ENCODE assay signal across 22 cellular contexts in genomic region chr2:166373105-166373504, GRCh38. TPM values are rescaled to one million over a fixed set of nuclear protein-coding genes. Genes with fewer than 3 reads are reported as not detected.
DNase-seq lines count a peak whose midpoint lies in the region; ATAC-seq, FAIRE-seq and TF ChIP-seq lines count a peak whose summit lies in the region.
"Had no signal": no experiment of that assay in that cellular context is flagged by ENCODE, and none has a peak within 500 bp of the region (broad histone marks: within the 10 kb centered on the region; RNA-seq: fewer than 3 reads in every experiment).

No MANE protein-coding gene starts in this region.

- H3K27me3 ChIP-seq in astrocyte (ENCODE audit: insufficient read depth, low read length): no peaks in the 10 kb centered on the region
- peaks cover 25% of the 10 kb centered on the region for H3K27me3 ChIP-seq in neutrophil
- H3K27me3 ChIP-seq: right atrium auricular region had no signal

- H3K4me3 ChIP-seq in astrocyte (ENCODE audit: insufficient read depth, low read depth, low read length) (no peak overlapping the region), neutrophil (ENCODE audit: low read depth in 1 of 2, low read length in 1 of 2) (no peak overlapping the region)
- H3K4me3 ChIP-seq: cardiac muscle cell, dorsolateral prefrontal cortex, right atrium auricular region had no signal

- ATAC-seq in HG03460 (IDR thresholded peaks at IDR 0.05; ENCODE audit: unreplicated experiment): no peak
- ATAC-seq: activated CD4-positive, CD25-positive, alpha-beta regulatory T cell treated with anti-CD3 and anti-CD28 coated beads, Interleukin-2, amount 50 U/mL, for 24 hours; left ventricle myocardium superior; Right ventricle myocardium inferior had no signal

- H3K9me3 ChIP-seq in astrocyte (ENCODE audit: insufficient read depth, low read depth, low read length) (no peaks in the 10 kb centered on the region), neutrophil (no peaks in the 10 kb centered on the region)
- H3K9me3 ChIP-seq: right atrium auricular region had no signal

- no peak overlapping the region for H3K9ac ChIP-seq in astrocyte (ENCODE audit: low read length)

- peaks cover 6% of the 10 kb centered on the region for H3K79me2 ChIP-seq in astrocyte (ENCODE audit: insufficient read depth, low read length)

- H3K36me3 Mint-ChIP-seq in astrocyte (ENCODE audit: low read depth, unreplicated experiment): no peaks in the 10 kb centered on the region
- H3K36me3 Mint-ChIP-seq: activated naive CD8-positive, alpha-beta T cell treated with anti-CD3 and anti-CD28 coated beads, Interleukin-2, amount 10 ng/mL, durations not matched to agents 7 days and 5 days; IgD-negative memory B cell had no signal

- H3K4me3 Mint-ChIP-seq in astrocyte (ENCODE audit: unreplicated experiment): no peak overlapping the region
- H3K4me3 Mint-ChIP-seq: activated naive CD8-positive, alpha-beta T cell treated with anti-CD3 and anti-CD28 coated beads, Interleukin-2, amount 10 ng/mL, durations not matched to agents 7 days and 5 days; IgD-negative memory B cell had no signal

- no peak for TF ChIP-seq CTCF in astrocyte (IDR thresholded peaks at IDR 0.05; ENCODE audit: insufficient read depth, low read depth, low read length)
- TF ChIP-seq CTCF in neutrophil (IDR thresholded peaks at IDR 0.05): no peak

- DNase-seq in SKM-1 treated with dmso at 0.1 percent for 144 hours (lab: John Stamatoyannopoulos, UW; ENCODE audit: unreplicated experiment) (peak; percentile 23), SKM-1 (lab: John Stamatoyannopoulos, UW; ENCODE audit: unreplicated experiment) (no peak), NCI-H1436 treated with DMSO at 0.1 percent for 48 hours (lab: John Stamatoyannopoulos, UW) (peak; percentile 42), astrocyte (ENCODE audit: low read depth) (no peak), NCI-H345 treated with DMSO at 0.1 percent for 48 hours (lab: John Stamatoyannopoulos, UW; ENCODE audit: unreplicated experiment) (no peak), anterior cingulate cortex (lab: John Stamatoyannopoulos, UW) (no peak)
- DNase-seq: ACHN; activated CD8-positive, alpha-beta memory T cell treated with anti-CD3 and anti-CD28 coated beads for 24 hours; activated naive CD8-positive, alpha-beta T cell treated with anti-CD3 and anti-CD28 coated beads, Interleukin-2, amount 10 ng/mL, durations not matched to agents 7 days and 5 days; dorsolateral prefrontal cortex; erythroblast; left ventricle myocardium superior; occipital lobe; stimulated activated naive CD4-positive, alpha-beta T cell treated with Interleukin-2 at 50 U/mL for 16 hours; T-helper 1 cell had no signal

- no peak overlapping the region for H3K27ac Mint-ChIP-seq in astrocyte (ENCODE audit: unreplicated experiment)
- H3K27ac Mint-ChIP-seq: activated naive CD8-positive, alpha-beta T cell treated with anti-CD3 and anti-CD28 coated beads, Interleukin-2, amount 10 ng/mL, durations not matched to agents 7 days and 5 days; IgD-negative memory B cell had no signal

- peak overlapping the region; percentile 30 for H3K4me2 ChIP-seq in astrocyte (ENCODE audit: low read length)

- no peaks in the 10 kb centered on the region for H3K27me3 Mint-ChIP-seq in astrocyte (ENCODE audit: low read depth, unreplicated experiment)

- no peaks in the 10 kb centered on the region for H3K9me3 Mint-ChIP-seq in astrocyte (ENCODE audit: unreplicated experiment)
- H3K9me3 Mint-ChIP-seq: activated naive CD8-positive, alpha-beta T cell treated with anti-CD3 and anti-CD28 coated beads, Interleukin-2, amount 10 ng/mL, durations not matched to agents 7 days and 5 days; IgD-negative memory B cell had no signal

- H4K20me1 ChIP-seq in astrocyte (ENCODE audit: insufficient read depth, low read length): no peaks in the 10 kb centered on the region

- H3K36me3 ChIP-seq in astrocyte (ENCODE audit: insufficient read depth, low read length) (no peaks in the 10 kb centered on the region), neutrophil (no peaks in the 10 kb centered on the region)
- H3K36me3 ChIP-seq: cardiac muscle cell, right atrium auricular region had no signal

- H2AFZ ChIP-seq in astrocyte (ENCODE audit: low read depth, low read length): no peak overlapping the region

- H3K4me1 Mint-ChIP-seq in astrocyte (ENCODE audit: low read depth, unreplicated experiment): peaks cover 13% of the 10 kb centered on the region

- no peak for FAIRE-seq in astrocyte (lab: Jason Lieb, UNC)

- H3K4me1 ChIP-seq in astrocyte (ENCODE audit: insufficient read depth, low read length) (peaks cover 5% of the 10 kb centered on the region), neutrophil (ENCODE audit: control insufficient read depth in 1 of 2, insufficient read depth in 1 of 2, low read depth in 1 of 2, low read length in 1 of 2) (peaks cover 26 to 36% of the 10 kb centered on the region in 2 experiments)

- H3K27ac ChIP-seq in astrocyte (ENCODE audit: low read depth, low read length) (no peak overlapping the region), neutrophil (peak overlapping the region; percentile 39)
- H3K27ac ChIP-seq: cardiac muscle cell, dorsolateral prefrontal cortex, right atrium auricular region had no signal

RNA-seq across cellular contexts. Expression of gene SCN9A, which starts 2.6 kb away (rescaled TPM):
- total RNA-seq in astrocyte: 7.8 and 8.7 TPM in 2 replicates
- total RNA-seq: activated naive CD8-positive, alpha-beta T cell treated with anti-CD3 and anti-CD28 coated beads, Interleukin-2, amount 10 ng/mL, durations not matched to agents 7 days and 5 days had no signal

Comparison
In these comparisons a context has a peak if more than half of its experiments do, and no peak if none do; other contexts are left out.
1. DNase-seq: peak in SKM-1 treated with dmso at 0.1 percent for 144 hours (single experiment) and NCI-H1436 treated with DMSO at 0.1 percent for 48 hours (single experiment); none in SKM-1 (single experiment), astrocyte (single experiment), NCI-H345 treated with DMSO at 0.1 percent for 48 hours (single experiment) and anterior cingulate cortex (0 of 58).